Comparison of ENCODE assay signal across 8 cellular contexts in genomic region chr19:54190503-54190941, GRCh38. TPM values are rescaled to one million over a fixed set of nuclear protein-coding genes. Genes with fewer than 3 reads are reported as not detected.
A peak's percentile ranks its signal among the peaks of the same experiment; 100 is the strongest.
DNase-seq lines count a peak whose midpoint lies in the region; ATAC-seq and TF ChIP-seq lines count a peak whose summit lies in the region.

No MANE protein-coding gene starts in this region.

- DNase-seq in DMS153 (lab: John Stamatoyannopoulos, UW) (peak; percentile 98), GM23248 (peak; percentile 100), Panc1 (ENCODE audit: low read depth, low spot score) (peak; percentile 100)
- DNase-seq in activated T-cell treated with anti-CD3 and anti-CD28 coated beads, Interleukin-2, amount 50 U/mL, for 72 hours = peak; percentile 100
- DNase-seq in stimulated activated CD8-positive, alpha-beta memory T cell treated with anti-CD3 and anti-CD28 coated beads, Interleukin-4, amount 100 ng/mL, for 4 hours (ENCODE audit: low read depth in 2 of 2, low spot score in 1 of 2) = peak; percentile 99 to 100

- H3K9me2 ChIP-seq in GM23248 (ENCODE audit: insufficient read depth) = no peaks in the 10 kb centered on the region

- H3K4me3 ChIP-seq in GM23248 (peak overlapping the region; percentile 86), Panc1 (ENCODE audit: low read depth in 2 of 2, low read length in 2 of 2) (peak overlapping the region; percentile 85 to 87), esophagus (ENCODE audit: low read depth in 1 of 2, low read length in 2 of 2) (peak overlapping the region; percentile 74 to 78), mucosa of stomach (ENCODE audit: low read length) (peak overlapping the region; percentile 77)

- peaks cover 6% of the 10 kb centered on the region for H3K36me3 ChIP-seq in GM23248 (ENCODE audit: low read depth)
- H3K36me3 ChIP-seq in KOPT-K1 (ENCODE audit: insufficient read depth, low read length) = peaks cover 36% of the 10 kb centered on the region
- H3K36me3 ChIP-seq in Panc1 (ENCODE audit: control insufficient read depth, insufficient read depth, low read length) = peaks cover 13% of the 10 kb centered on the region
- H3K36me3 ChIP-seq in esophagus (ENCODE audit: control insufficient read depth in 2 of 2, insufficient read depth in 2 of 2, low read length in 1 of 2) = peaks cover 0 to 8% of the 10 kb centered on the region in 2 donors
- H3K36me3 ChIP-seq in mucosa of stomach (ENCODE audit: control insufficient read depth, insufficient read depth, low read length) = no peaks in the 10 kb centered on the region

- H3K9me3 ChIP-seq in GM23248 (ENCODE audit: low read depth) (no peaks in the 10 kb centered on the region), KOPT-K1 (ENCODE audit: insufficient read depth, low read length, poor library complexity, severe bottlenecking) (no peaks in the 10 kb centered on the region), Panc1 (ENCODE audit: control insufficient read depth, insufficient read depth, low read depth, low read length) (no peaks in the 10 kb centered on the region), esophagus (ENCODE audit: control insufficient read depth in 2 of 2, insufficient read depth in 1 of 2, low read depth in 1 of 2, low read length in 1 of 2) (no peaks in the 10 kb centered on the region), mucosa of stomach (ENCODE audit: control insufficient read depth, low read length) (no peaks in the 10 kb centered on the region)

- intact Hi-C loops in Panc1 (cut with micrococcal nuclease; ENCODE audit: unreplicated experiment) = no loop called here

- H3K4me2 ChIP-seq in GM23248 (ENCODE audit: unreplicated experiment) = peak overlapping the region; percentile 90

- POLR2A ChIA-PET in Panc1 (lab: Charles Lee) = interaction anchor here (0.6 to 4.1 kb wide), 5 partner anchors 10 to 283 kb away, joined by 3 to 18 read pairs (median 5); partner anchors contain the start of genes CDC42EP5 and RPS9

- peak overlapping the region; percentile 94 for H3K9ac ChIP-seq in GM23248
- H3K9ac ChIP-seq in mucosa of stomach (ENCODE audit: low read length) = peak overlapping the region; percentile 90

- peak overlapping the region; percentile 92 for H3K27ac Mint-ChIP-seq in activated T-cell treated with anti-CD3 and anti-CD28 coated beads, Interleukin-2, amount 50 U/mL, for 72 hours

- BruUV-seq in Panc1 (replicated peaks; lab: Mats Ljungman, UMichigan) = no TSS peak

- peak; percentile 80 for ATAC-seq in Panc1
- ATAC-seq in activated T-cell treated with anti-CD3 and anti-CD28 coated beads, Interleukin-2, amount 50 U/mL, for 72 hours (replicated peaks in 1 of 2) = peak; percentile 69 to 71

- CTCF ChIA-PET in Panc1 (lab: Charles Lee) = interaction anchor here (0.5 to 1.5 kb wide), 4 partner anchors 40 to 210 kb away, joined by 3 to 8 read pairs (median 3); no protein-coding TSS in a partner anchor

- TF ChIP-seq CTCF in Panc1 (IDR thresholded peaks at IDR 0.05) = no peak

- H3K9me3 Mint-ChIP-seq in activated T-cell treated with anti-CD3 and anti-CD28 coated beads, Interleukin-2, amount 50 U/mL, for 72 hours = no peaks in the 10 kb centered on the region

- peaks cover 3 to 13% of the 10 kb centered on the region in 2 donors for H3K36me3 Mint-ChIP-seq in activated T-cell treated with anti-CD3 and anti-CD28 coated beads, Interleukin-2, amount 50 U/mL, for 72 hours (ENCODE audit: insufficient read depth in 2 of 2)

- WGBS in GM23248 (ENCODE audit: low coverage in 1 of 2, low lambda C conversion rate in 2 of 2, missing lambda C conversion rate in 2 of 2), 2 experiments = 0 to 2% methylated on average over 43 to 51 of the region's 51 CpGs
- 0 to 1% methylated on average over 51 of the region's 51 CpGs for WGBS in esophagus, 2 donors

- H3K27me3 Mint-ChIP-seq in activated T-cell treated with anti-CD3 and anti-CD28 coated beads, Interleukin-2, amount 50 U/mL, for 72 hours (ENCODE audit: low read depth) = no peaks in the 10 kb centered on the region

- peak overlapping the region; percentile 85 to 96 for H3K4me3 Mint-ChIP-seq in activated T-cell treated with anti-CD3 and anti-CD28 coated beads, Interleukin-2, amount 50 U/mL, for 72 hours

- peaks cover 45% of the 10 kb centered on the region for H3K4me1 Mint-ChIP-seq in activated T-cell treated with anti-CD3 and anti-CD28 coated beads, Interleukin-2, amount 50 U/mL, for 72 hours (ENCODE audit: low read depth)

- peak overlapping the region; percentile 98 for H3K27ac ChIP-seq in GM23248
- peak overlapping the region; percentile 86 for H3K27ac ChIP-seq in KOPT-K1 (ENCODE audit: low read depth, low read length, poor library complexity, severe bottlenecking)
- peak overlapping the region; percentile 96 for H3K27ac ChIP-seq in Panc1 (ENCODE audit: low read length)
- peak overlapping the region; percentile 99 for H3K27ac ChIP-seq in esophagus (ENCODE audit: low read depth in 2 of 2, low read length in 1 of 2)

- peaks cover 70% of the 10 kb centered on the region for H3K79me2 ChIP-seq in GM23248 (ENCODE audit: insufficient read depth)

- H3K4me1 ChIP-seq in GM23248 (ENCODE audit: insufficient read depth) (peaks cover 11% of the 10 kb centered on the region), Panc1 (ENCODE audit: control insufficient read depth, insufficient read depth, low read length) (peaks cover 13% of the 10 kb centered on the region; the same call in 1 of the 2 replicates), esophagus (ENCODE audit: control insufficient read depth in 2 of 2, insufficient read depth in 2 of 2, low read length in 1 of 2) (peaks cover 2 to 11% of the 10 kb centered on the region in 2 donors), mucosa of stomach (ENCODE audit: control insufficient read depth, insufficient read depth, low read length) (peaks cover 33% of the 10 kb centered on the region)

- H3F3A ChIP-seq in GM23248 (ENCODE audit: insufficient read depth) = peaks cover 18% of the 10 kb centered on the region

- H2AFZ ChIP-seq in GM23248 = peak overlapping the region; percentile 78

- no peaks in the 10 kb centered on the region for H3K27me3 ChIP-seq in GM23248 (replicated peaks; ENCODE audit: insufficient read depth)
- H3K27me3 ChIP-seq in Panc1 (ENCODE audit: control insufficient read depth, insufficient read depth, low read length) = no peaks in the 10 kb centered on the region
- H3K27me3 ChIP-seq in esophagus (ENCODE audit: control insufficient read depth in 1 of 2, insufficient read depth in 2 of 2, low read length in 2 of 2) = no peaks in the 10 kb centered on the region
- H3K27me3 ChIP-seq in mucosa of stomach (ENCODE audit: control insufficient read depth, insufficient read depth, low read length) = no peaks in the 10 kb centered on the region

- H4K20me1 ChIP-seq in GM23248 (ENCODE audit: insufficient read depth) = no peaks in the 10 kb centered on the region

- in situ Hi-C loops in GM23248 (cut with MboI) = no loop called here
- in situ Hi-C loops in Panc1 (cut with HindIII; ENCODE audit: low pct_unique_long_range_greater_than_20kb, low sequenced_read_pairs) = no loop called here

RNA-seq across cellular contexts. Expression of gene TSEN34, which starts 0.6 kb away (rescaled TPM):
- total RNA-seq in GM23248 (2014; rRNA removed; shearing (Covaris generic)) = 102 and 105 TPM in 2 replicates
- 90.0 TPM in 2 replicates for polyA plus RNA-seq in GM23248 (2016; fragmentation: Nextera tagmentation; extraction: Ambion mirVana)
- 194 TPM for total RNA-seq in Panc1 (2021; ENCODE audit: unreplicated experiment)
- 160 TPM for polyA plus RNA-seq in Panc1 (2012; ENCODE audit: insufficient read length)
- 10 to 100 TPM; 11.0 to 17.5 TPM for total RNA-seq in activated T-cell treated with anti-CD3 and anti-CD28 coated beads, Interleukin-2, amount 50 U/mL, for 72 hours
- 10 to 100 TPM; 17.9 to 55.0 TPM for polyA plus RNA-seq in esophagus

RNA-seq across cellular contexts. Expression of gene MBOAT7, which starts 1.1 kb away (rescaled TPM):
- 109 and 157 TPM in 2 replicates for total RNA-seq in GM23248 (2014; rRNA removed; shearing (Covaris generic))
- polyA plus RNA-seq in GM23248 (2016; fragmentation: Nextera tagmentation; extraction: Ambion mirVana) = 133 and 144 TPM in 2 replicates
- 264 TPM for total RNA-seq in Panc1 (2021; ENCODE audit: unreplicated experiment)
- 301 TPM for polyA plus RNA-seq in Panc1 (2012; ENCODE audit: insufficient read length)
- 10 to 100 TPM; 60.3 to 71.0 TPM for total RNA-seq in activated T-cell treated with anti-CD3 and anti-CD28 coated beads, Interleukin-2, amount 50 U/mL, for 72 hours
- polyA plus RNA-seq in esophagus = 10 to 100 TPM; 21.4 to 22.0 TPM

RNA-seq across cellular contexts. Expression of gene RPS9, which starts 10.1 kb away (rescaled TPM):
- total RNA-seq in GM23248 (2014; rRNA removed; shearing (Covaris generic)) = 1,319 and 1,498 TPM in 2 replicates
- polyA plus RNA-seq in GM23248 (2016; fragmentation: Nextera tagmentation; extraction: Ambion mirVana) = 395 and 404 TPM in 2 replicates
- total RNA-seq in Panc1 (2021; ENCODE audit: unreplicated experiment) = 823 TPM
- 1,638 TPM for polyA plus RNA-seq in Panc1 (2012; ENCODE audit: insufficient read length)
- 1,000 to 10,000 TPM; 1,618 to 1,817 TPM for total RNA-seq in activated T-cell treated with anti-CD3 and anti-CD28 coated beads, Interleukin-2, amount 50 U/mL, for 72 hours
- 1,000 to 10,000 TPM; 2,177 to 3,000 TPM for polyA plus RNA-seq in esophagus

RNA-seq across cellular contexts. Expression of gene TMC4, which starts 17.6 kb away (rescaled TPM):
- total RNA-seq in GM23248 (2014; rRNA removed; shearing (Covaris generic)) = not detected in 2 replicates
- polyA plus RNA-seq in GM23248 (2016; fragmentation: Nextera tagmentation; extraction: Ambion mirVana) (0.18 TPM in 1 of 2 replicates, not detected in the other), esophagus (10 to 100 TPM in 1 of 2 donors, 1 to 10 TPM in 1; 2.9 to 11.0 TPM)
- total RNA-seq in Panc1 (2021; ENCODE audit: unreplicated experiment) = 5.1 TPM
- 8.4 TPM for polyA plus RNA-seq in Panc1 (2012; ENCODE audit: insufficient read length)
- total RNA-seq in activated T-cell treated with anti-CD3 and anti-CD28 coated beads, Interleukin-2, amount 50 U/mL, for 72 hours = under 1 TPM; 0.24 to 0.63 TPM

RNA-seq across cellular contexts. Expression of gene LENG1, which starts 31.0 kb away (rescaled TPM):
- 6.6 and 6.9 TPM in 2 replicates for total RNA-seq in GM23248 (2014; rRNA removed; shearing (Covaris generic))
- polyA plus RNA-seq in GM23248 (2016; fragmentation: Nextera tagmentation; extraction: Ambion mirVana) = 10.2 and 10.9 TPM in 2 replicates
- 11.2 TPM for total RNA-seq in Panc1 (2021; ENCODE audit: unreplicated experiment)
- 19.3 TPM for polyA plus RNA-seq in Panc1 (2012; ENCODE audit: insufficient read length)
- total RNA-seq in activated T-cell treated with anti-CD3 and anti-CD28 coated beads, Interleukin-2, amount 50 U/mL, for 72 hours = 1 to 10 TPM; 2.9 to 3.7 TPM
- 1 to 10 TPM; 4.9 to 7.0 TPM for polyA plus RNA-seq in esophagus

Comparison
In these comparisons a context has a peak if more than half of its experiments do, and no peak if none do; other contexts are left out.
1. Peak in every context shown above with its lines: DNase-seq, ATAC-seq, H3K4me3 ChIP-seq and H3K27ac ChIP-seq.